In genomic region chr10:14056545-14057332, GRCh38 we compare ENCODE assay signal across 11 cellular contexts.
DNase-seq lines count a peak whose midpoint lies in the region; ATAC-seq and TF ChIP-seq lines count a peak whose summit lies in the region.
"Had no signal": no experiment of that assay in that cellular context is flagged by ENCODE, and none has a peak within 500 bp of the region (broad histone marks: within the 10 kb centered on the region; RNA-seq: fewer than 3 reads in every experiment).

No MANE protein-coding gene starts in this region.

- H3K4me2 ChIP-seq in GM23338, result peak overlapping the region; percentile 8; the same call in 1 of the 2 replicates

- peak; percentile 54 for DNase-seq in GM23338 (ENCODE audit: low spot score)
- DNase-seq in RPMI7951 (ENCODE audit: low read depth), result peak; percentile 40
- peak; percentile 96 for DNase-seq in fibroblast of villous mesenchyme (ENCODE audit: low read depth)
- DNase-seq in osteocyte (ENCODE audit: extremely low spot score, unreplicated experiment), result no peak
- DNase-seq in activated T-helper 2 cell treated with anti-CD3 and anti-CD28 coated beads, Interferon-gamma antibody, Interleukin-2, Interleukin-4, amounts not matched to agents 10 μg/mL and 5 μg/mL and 100 μg/mL, durations not matched to agents 14 hours and 24 hours and 36 hours (ENCODE audit: low spot score), result no peak
- DNase-seq in activated naive CD4-positive, alpha-beta T cell treated with anti-CD3 and anti-CD28 coated beads, Interleukin-2, amount 50 U/mL, for 72 hours (ENCODE audit: low spot score in 2 of 2), result no peak
- DNase-seq: effector CD8-positive, alpha-beta T cell; mucosa of descending colon; MV-4-11 had no signal

- H4K20me1 ChIP-seq in GM23338 (replicated peaks; ENCODE audit: insufficient read depth), result no peaks in the 10 kb centered on the region

- H3K4me3 ChIP-seq in GM23338, result no peak overlapping the region
- H3K4me3 ChIP-seq in fibroblast of villous mesenchyme (ENCODE audit: low read depth, low read length), result no peak overlapping the region
- H3K4me3 ChIP-seq: mucosa of descending colon had no signal

- H3K27me3 Mint-ChIP-seq in GM23338 (ENCODE audit: insufficient read depth, low read depth, poor library complexity) (peaks cover 2% of the 10 kb centered on the region), osteocyte (ENCODE audit: unreplicated experiment) (no peaks in the 10 kb centered on the region)
- no peaks in the 10 kb centered on the region for H3K27me3 Mint-ChIP-seq in activated T-helper 2 cell treated with anti-CD3 and anti-CD28 coated beads, Interferon-gamma antibody, Interleukin-2, Interleukin-4, amounts not matched to agents 10 μg/mL and 5 μg/mL and 100 μg/mL, durations not matched to agents 14 hours and 24 hours and 36 hours (ENCODE audit: low read depth)

- intact Hi-C loops in activated T-helper 2 cell treated with anti-CD3 and anti-CD28 coated beads, Interferon-gamma antibody, Interleukin-2, Interleukin-4, amounts not matched to agents 10 μg/mL and 5 μg/mL and 100 μg/mL, durations not matched to agents 14 hours and 24 hours and 36 hours (cut with micrococcal nuclease), result no loop called here

- peak overlapping the region; percentile 70 for H3K27ac ChIP-seq in GM23338 (ENCODE audit: low read depth)

- H3K9me3 Mint-ChIP-seq in GM23338 (peaks cover 17% of the 10 kb centered on the region), osteocyte (ENCODE audit: unreplicated experiment) (peaks cover 3% of the 10 kb centered on the region)
- H3K9me3 Mint-ChIP-seq in activated T-helper 2 cell treated with anti-CD3 and anti-CD28 coated beads, Interferon-gamma antibody, Interleukin-2, Interleukin-4, amounts not matched to agents 10 μg/mL and 5 μg/mL and 100 μg/mL, durations not matched to agents 14 hours and 24 hours and 36 hours, result no peaks in the 10 kb centered on the region
- H3K9me3 Mint-ChIP-seq in activated naive CD4-positive, alpha-beta T cell treated with anti-CD3 and anti-CD28 coated beads, Interleukin-2, amount 50 U/mL, for 72 hours, result peaks cover 9 to 19% of the 10 kb centered on the region in 2 donors

- no peak overlapping the region for H3K4me3 Mint-ChIP-seq in GM23338
- no peak overlapping the region for H3K4me3 Mint-ChIP-seq in osteocyte (ENCODE audit: unreplicated experiment)
- H3K4me3 Mint-ChIP-seq in activated T-helper 2 cell treated with anti-CD3 and anti-CD28 coated beads, Interferon-gamma antibody, Interleukin-2, Interleukin-4, amounts not matched to agents 10 μg/mL and 5 μg/mL and 100 μg/mL, durations not matched to agents 14 hours and 24 hours and 36 hours (ENCODE audit: low read depth), result no peak overlapping the region

- H3K9me2 ChIP-seq in GM23338 (ENCODE audit: insufficient read depth), result 0 out of 2 replicates have a peak, but pooled peaks cover 6% of the 10 kb centered on the region

- no peak for TF ChIP-seq CTCF in GM23338 (conservative IDR thresholded peaks at IDR 0.05; ENCODE audit: low read depth in 2 of 2)
- no peak for TF ChIP-seq CTCF in fibroblast of villous mesenchyme (IDR thresholded peaks at IDR 0.05; ENCODE audit: insufficient read depth, low read depth, low read length)
- TF ChIP-seq CTCF in osteocyte (IDR thresholded peaks at IDR 0.05), result no peak

- H3K27ac Mint-ChIP-seq in GM23338 (peak overlapping the region; percentile 60), osteocyte (ENCODE audit: unreplicated experiment) (peak overlapping the region; percentile 81)
- no peak overlapping the region for H3K27ac Mint-ChIP-seq in activated T-helper 2 cell treated with anti-CD3 and anti-CD28 coated beads, Interferon-gamma antibody, Interleukin-2, Interleukin-4, amounts not matched to agents 10 μg/mL and 5 μg/mL and 100 μg/mL, durations not matched to agents 14 hours and 24 hours and 36 hours
- peak overlapping the region in 1 of 2 donors; percentile 62 for H3K27ac Mint-ChIP-seq in activated naive CD4-positive, alpha-beta T cell treated with anti-CD3 and anti-CD28 coated beads, Interleukin-2, amount 50 U/mL, for 72 hours

- H3K4me1 Mint-ChIP-seq in GM23338 (peaks cover 14% of the 10 kb centered on the region), osteocyte (ENCODE audit: unreplicated experiment) (peaks cover 20% of the 10 kb centered on the region)
- no peaks in the 10 kb centered on the region for H3K4me1 Mint-ChIP-seq in activated T-helper 2 cell treated with anti-CD3 and anti-CD28 coated beads, Interferon-gamma antibody, Interleukin-2, Interleukin-4, amounts not matched to agents 10 μg/mL and 5 μg/mL and 100 μg/mL, durations not matched to agents 14 hours and 24 hours and 36 hours (ENCODE audit: low read depth)

- H3K79me2 ChIP-seq in GM23338 (replicated peaks; ENCODE audit: insufficient read depth), result no peaks in the 10 kb centered on the region

- H3K36me3 ChIP-seq in GM23338 (ENCODE audit: insufficient read depth), result no peaks in the 10 kb centered on the region

- peaks cover 15% of the 10 kb centered on the region for H3K4me1 ChIP-seq in GM23338 (ENCODE audit: insufficient read depth)

- H2AFZ ChIP-seq in GM23338, result no peak overlapping the region

- H3K27me3 ChIP-seq in GM23338 (ENCODE audit: insufficient read depth), result no peaks in the 10 kb centered on the region

- ATAC-seq in GM23338 (peak; percentile 80), GM21360 (IDR thresholded peaks at IDR 0.05; ENCODE audit: unreplicated experiment) (no peak), GM21717 (IDR thresholded peaks at IDR 0.05; ENCODE audit: unreplicated experiment) (no peak)
- ATAC-seq in activated naive CD4-positive, alpha-beta T cell treated with anti-CD3 and anti-CD28 coated beads, Interleukin-2, amount 50 U/mL, for 72 hours, result no peak
- ATAC-seq: mucosa of descending colon had no signal

- peaks cover 10% of the 10 kb centered on the region for H3K36me3 Mint-ChIP-seq in GM23338 (ENCODE audit: low read depth)
- H3K36me3 Mint-ChIP-seq in osteocyte (ENCODE audit: unreplicated experiment), result peaks cover 25% of the 10 kb centered on the region
- H3K36me3 Mint-ChIP-seq in activated T-helper 2 cell treated with anti-CD3 and anti-CD28 coated beads, Interferon-gamma antibody, Interleukin-2, Interleukin-4, amounts not matched to agents 10 μg/mL and 5 μg/mL and 100 μg/mL, durations not matched to agents 14 hours and 24 hours and 36 hours (ENCODE audit: low read depth), result no peaks in the 10 kb centered on the region
- H3K36me3 Mint-ChIP-seq in activated naive CD4-positive, alpha-beta T cell treated with anti-CD3 and anti-CD28 coated beads, Interleukin-2, amount 50 U/mL, for 72 hours, result peaks cover 10 to 20% of the 10 kb centered on the region in 2 donors

- no peaks in the 10 kb centered on the region for H3F3A ChIP-seq in GM23338 (replicated peaks; ENCODE audit: low read depth)

TF ChIP-seq in GM23338, 12 proteins besides CTCF, POLR2A, EP300 and RAD21 (continues in another document):
- TF ChIP-seq EZH2phosphoT487 (IDR thresholded peaks at IDR 0.05; ENCODE audit: unreplicated experiment), result no peak
- TF ChIP-seq EZH2 (IDR thresholded peaks at IDR 0.05; ENCODE audit: low read depth, unreplicated experiment), result no peak
- TF ChIP-seq ETS1 (IDR thresholded peaks at IDR 0.05), result no peak
- no peak for TF ChIP-seq ZNF114 (CRISPR knock-in tag; IDR thresholded peaks at IDR 0.05)
- TF ChIP-seq STAT1 (IDR thresholded peaks at IDR 0.05; ENCODE audit: unreplicated experiment), result no peak
- TF ChIP-seq ZNF331 (CRISPR knock-in tag; IDR thresholded peaks at IDR 0.05; ENCODE audit: low read depth), result no peak
- TF ChIP-seq CREB1 (CRISPR knock-in tag; IDR thresholded peaks at IDR 0.05; ENCODE audit: low read depth), result no peak
- no peak for TF ChIP-seq JUNB (IDR thresholded peaks at IDR 0.05; ENCODE audit: unreplicated experiment)
- no peak for TF ChIP-seq POLR2AphosphoS5 (IDR thresholded peaks at IDR 0.05; ENCODE audit: low read depth)
- TF ChIP-seq REST (IDR thresholded peaks at IDR 0.05; ENCODE audit: unreplicated experiment), result no peak

Comparison
In these comparisons a context has a peak if more than half of its experiments do, and no peak if none do; other contexts are left out.
1. DNase-seq: peak in GM23338 (single experiment), RPMI7951 (single experiment) and fibroblast of villous mesenchyme (single experiment); none in osteocyte (single experiment), activated T-helper 2 cell treated with anti-CD3 and anti-CD28 coated beads, Interferon-gamma antibody, Interleukin-2, Interleukin-4, amounts not matched to agents 10 μg/mL and 5 μg/mL and 100 μg/mL, durations not matched to agents 14 hours and 24 hours and 36 hours (single experiment) and activated naive CD4-positive, alpha-beta T cell treated with anti-CD3 and anti-CD28 coated beads, Interleukin-2, amount 50 U/mL, for 72 hours (0 of 2).